18 cellular contexts compared by ENCODE assay signal in genomic region chr6:33808781-33809180, GRCh38. TPM values are rescaled to one million over a fixed set of nuclear protein-coding genes. Genes with fewer than 3 reads are reported as not detected.
DNase-seq lines count a peak whose midpoint lies in the region; ATAC-seq and TF ChIP-seq lines count a peak whose summit lies in the region.
"Had no signal": no experiment of that assay in that cellular context is flagged by ENCODE, and none has a peak within 500 bp of the region (broad histone marks: within the 10 kb centered on the region; RNA-seq: fewer than 3 reads in every experiment).

No MANE protein-coding gene starts in this region.

- H4K20me1 ChIP-seq in BLaER1 = no peaks in the 10 kb centered on the region

- no peak overlapping the region for H3K27ac ChIP-seq in BLaER1
- H3K27ac ChIP-seq in WERI-Rb-1 = no peak overlapping the region
- H3K27ac ChIP-seq: BLaER1 treated with 17β-estradiol and CSF1 and Interleukin-3, amounts not matched to agents 10 nM and 100 nM; GM23248; HL-60 had no signal

- ATAC-seq in GM21526 (IDR thresholded peaks at IDR 0.05; ENCODE audit: low FRiP score, unreplicated experiment) = no peak
- ATAC-seq: K562, Panc1 had no signal

- H3K36me3 ChIP-seq in BLaER1 (no peaks in the 10 kb centered on the region), H7 (replicated peaks; ENCODE audit: control insufficient read depth, insufficient read depth, low read length) (no peaks in the 10 kb centered on the region), WERI-Rb-1 (no peaks in the 10 kb centered on the region)
- H3K36me3 ChIP-seq: BLaER1 treated with 17β-estradiol and CSF1 and Interleukin-3, amounts not matched to agents 10 nM and 100 nM had no signal

- H3K4me3 ChIP-seq in BLaER1 (no peak overlapping the region), H7 (ENCODE audit: insufficient read depth, low read depth, low read length) (no peak overlapping the region), WERI-Rb-1 (ENCODE audit: low read depth, low read length) (no peak overlapping the region)
- H3K4me3 ChIP-seq: BLaER1 treated with 17β-estradiol and CSF1 and Interleukin-3, amounts not matched to agents 10 nM and 100 nM; GM23248; K562 had no signal

- H3K9me3 ChIP-seq in BLaER1 (no peaks in the 10 kb centered on the region), WERI-Rb-1 (ENCODE audit: severe bottlenecking) (no peaks in the 10 kb centered on the region)
- H3K9me3 ChIP-seq: BLaER1 treated with 17β-estradiol and CSF1 and Interleukin-3, amounts not matched to agents 10 nM and 100 nM; SK-N-SH had no signal

- TF ChIP-seq CTCF in WERI-Rb-1 (IDR thresholded peaks at IDR 0.05; ENCODE audit: low read depth, low read length) = no peak

- 0 out of 2 replicates have a peak overlapping the region, but pooled peaks have one; percentile 39 for H3K4me2 ChIP-seq in BLaER1
- H3K4me2 ChIP-seq: SK-N-SH had no signal

- DNase-seq in DMS153 (lab: John Stamatoyannopoulos, UW) (peak; percentile 73), NCI-H146 treated with DMSO at 0.1 percent for 48 hours (lab: John Stamatoyannopoulos, UW; ENCODE audit: unreplicated experiment) (peak; percentile 94), NCI-H69 (lab: John Stamatoyannopoulos, UW) (peak; percentile 82), H7 (no peak), WERI-Rb-1 (no peak)
- DNase-seq: GM23248, HFFc6, NCI-H187 treated with DMSO at 0.1 percent for 48 hours, NCI-H446 treated with DMSO at 0.1 percent for 48 hours, Right ventricle myocardium superior, SK-N-SH, T-helper 1 cell had no signal

- peaks cover 22% of the 10 kb centered on the region for H3K27me3 ChIP-seq in BLaER1
- no peaks in the 10 kb centered on the region for H3K27me3 ChIP-seq in H7 (ENCODE audit: control insufficient read depth, insufficient read depth, low read length)
- H3K27me3 ChIP-seq in WERI-Rb-1 (ENCODE audit: insufficient read depth, low read depth, severe bottlenecking) = no peaks in the 10 kb centered on the region

- H3K4me1 ChIP-seq in BLaER1 = peaks cover 23% of the 10 kb centered on the region

- no peak overlapping the region for H3K9ac ChIP-seq in BLaER1
- H3K9ac ChIP-seq: BLaER1 treated with 17β-estradiol and CSF1 and Interleukin-3, amounts not matched to agents 10 nM and 100 nM; GM23248; SK-N-SH had no signal

RNA-seq across cellular contexts. Expression of gene MLN, which starts 5.0 kb away (rescaled TPM):
- not detected in 2 replicates for total RNA-seq in H7 (2014; rRNA removed; shearing (Covaris generic))
- total RNA-seq: GM23248, HFFc6, K562, Right ventricle myocardium superior had no signal

RNA-seq across cellular contexts. Expression of gene LEMD2, which starts 19.9 kb away (rescaled TPM):
- 74.6 and 79.6 TPM in 2 replicates for total RNA-seq in H7 (2014; rRNA removed; shearing (Covaris generic))

Comparison
In these comparisons a context has a peak if more than half of its experiments do, and no peak if none do; other contexts are left out.
1. DNase-seq: peak in DMS153 (single experiment), NCI-H146 treated with DMSO at 0.1 percent for 48 hours (single experiment) and NCI-H69 (single experiment); none in H7 (single experiment) and WERI-Rb-1 (single experiment).